Comparison of ENCODE assay signal across 2 cellular contexts in the genomic region with DNA sequence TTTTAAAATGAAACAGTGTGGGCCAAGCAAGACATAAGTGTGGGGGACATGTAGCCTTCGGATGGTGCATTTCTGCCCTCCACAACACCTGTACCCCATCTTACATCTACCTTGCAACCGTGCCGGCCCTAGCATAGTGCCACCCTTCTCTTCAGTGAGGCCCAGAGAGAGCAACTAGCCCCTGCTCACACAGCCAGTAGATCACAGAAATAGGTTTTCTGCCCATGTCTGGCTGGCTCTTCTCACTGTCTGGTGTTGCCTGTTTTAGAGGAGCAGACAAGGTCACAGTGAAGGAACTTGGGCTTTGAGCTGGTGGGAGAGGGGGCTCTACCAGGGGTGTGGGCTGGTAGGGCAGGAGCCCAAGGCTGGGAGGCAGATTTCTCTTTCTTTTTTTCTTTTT.
TF ChIP-seq lines count a peak whose summit lies in the region.

No MANE protein-coding gene starts in this region.

TF ChIP-seq in SK-N-SH, 30 proteins besides CTCF, POLR2A, EP300 and RAD21 (continued from another document):
- TF ChIP-seq, protein P1, sequence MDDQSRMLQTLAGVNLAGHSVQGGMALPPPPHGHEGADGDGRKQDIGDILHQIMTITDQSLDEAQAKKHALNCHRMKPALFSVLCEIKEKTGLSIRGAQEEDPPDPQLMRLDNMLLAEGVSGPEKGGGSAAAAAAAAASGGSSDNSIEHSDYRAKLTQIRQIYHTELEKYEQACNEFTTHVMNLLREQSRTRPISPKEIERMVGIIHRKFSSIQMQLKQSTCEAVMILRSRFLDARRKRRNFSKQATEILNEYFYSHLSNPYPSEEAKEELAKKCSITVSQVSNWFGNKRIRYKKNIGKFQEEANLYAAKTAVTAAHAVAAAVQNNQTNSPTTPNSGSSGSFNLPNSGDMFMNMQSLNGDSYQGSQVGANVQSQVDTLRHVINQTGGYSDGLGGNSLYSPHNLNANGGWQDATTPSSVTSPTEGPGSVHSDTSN (IDR thresholded peaks at IDR 0.05), result no peak
- TF ChIP-seq, protein P2, sequence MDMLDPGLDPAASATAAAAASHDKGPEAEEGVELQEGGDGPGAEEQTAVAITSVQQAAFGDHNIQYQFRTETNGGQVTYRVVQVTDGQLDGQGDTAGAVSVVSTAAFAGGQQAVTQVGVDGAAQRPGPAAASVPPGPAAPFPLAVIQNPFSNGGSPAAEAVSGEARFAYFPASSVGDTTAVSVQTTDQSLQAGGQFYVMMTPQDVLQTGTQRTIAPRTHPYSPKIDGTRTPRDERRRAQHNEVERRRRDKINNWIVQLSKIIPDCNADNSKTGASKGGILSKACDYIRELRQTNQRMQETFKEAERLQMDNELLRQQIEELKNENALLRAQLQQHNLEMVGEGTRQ (IDR thresholded peaks at IDR 0.05; ENCODE audit: borderline replicate concordance, low read depth, low read length), result no peak
- TF ChIP-seq, protein P3, sequence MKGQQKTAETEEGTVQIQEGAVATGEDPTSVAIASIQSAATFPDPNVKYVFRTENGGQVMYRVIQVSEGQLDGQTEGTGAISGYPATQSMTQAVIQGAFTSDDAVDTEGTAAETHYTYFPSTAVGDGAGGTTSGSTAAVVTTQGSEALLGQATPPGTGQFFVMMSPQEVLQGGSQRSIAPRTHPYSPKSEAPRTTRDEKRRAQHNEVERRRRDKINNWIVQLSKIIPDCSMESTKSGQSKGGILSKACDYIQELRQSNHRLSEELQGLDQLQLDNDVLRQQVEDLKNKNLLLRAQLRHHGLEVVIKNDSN (IDR thresholded peaks at IDR 0.05; ENCODE audit: borderline replicate concordance, low read depth), result no peak

TF ChIP-seq in SK-N-SH treated with all-trans-retinoic acid at 6 μM for 48 hours, 23 proteins besides CTCF, POLR2A, EP300 and RAD21 (continued from another document):
- TF ChIP-seq, protein P4, sequence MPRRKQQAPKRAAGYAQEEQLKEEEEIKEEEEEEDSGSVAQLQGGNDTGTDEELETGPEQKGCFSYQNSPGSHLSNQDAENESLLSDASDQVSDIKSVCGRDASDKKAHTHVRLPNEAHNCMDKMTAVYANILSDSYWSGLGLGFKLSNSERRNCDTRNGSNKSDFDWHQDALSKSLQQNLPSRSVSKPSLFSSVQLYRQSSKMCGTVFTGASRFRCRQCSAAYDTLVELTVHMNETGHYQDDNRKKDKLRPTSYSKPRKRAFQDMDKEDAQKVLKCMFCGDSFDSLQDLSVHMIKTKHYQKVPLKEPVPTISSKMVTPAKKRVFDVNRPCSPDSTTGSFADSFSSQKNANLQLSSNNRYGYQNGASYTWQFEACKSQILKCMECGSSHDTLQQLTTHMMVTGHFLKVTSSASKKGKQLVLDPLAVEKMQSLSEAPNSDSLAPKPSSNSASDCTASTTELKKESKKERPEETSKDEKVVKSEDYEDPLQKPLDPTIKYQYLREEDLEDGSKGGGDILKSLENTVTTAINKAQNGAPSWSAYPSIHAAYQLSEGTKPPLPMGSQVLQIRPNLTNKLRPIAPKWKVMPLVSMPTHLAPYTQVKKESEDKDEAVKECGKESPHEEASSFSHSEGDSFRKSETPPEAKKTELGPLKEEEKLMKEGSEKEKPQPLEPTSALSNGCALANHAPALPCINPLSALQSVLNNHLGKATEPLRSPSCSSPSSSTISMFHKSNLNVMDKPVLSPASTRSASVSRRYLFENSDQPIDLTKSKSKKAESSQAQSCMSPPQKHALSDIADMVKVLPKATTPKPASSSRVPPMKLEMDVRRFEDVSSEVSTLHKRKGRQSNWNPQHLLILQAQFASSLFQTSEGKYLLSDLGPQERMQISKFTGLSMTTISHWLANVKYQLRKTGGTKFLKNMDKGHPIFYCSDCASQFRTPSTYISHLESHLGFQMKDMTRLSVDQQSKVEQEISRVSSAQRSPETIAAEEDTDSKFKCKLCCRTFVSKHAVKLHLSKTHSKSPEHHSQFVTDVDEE (CRISPR knock-in tag; IDR thresholded peaks at IDR 0.05), result no peak
- no peak for TF ChIP-seq TOX (CRISPR knock-in tag; IDR thresholded peaks at IDR 0.05; ENCODE audit: borderline replicate concordance)
- TF ChIP-seq ESRRG (CRISPR knock-in tag; IDR thresholded peaks at IDR 0.05), result no peak
- TF ChIP-seq ZNF565 (CRISPR knock-in tag; conservative IDR thresholded peaks at IDR 0.05; ENCODE audit: low read depth), result no peak
- TF ChIP-seq BACH2 (CRISPR knock-in tag; IDR thresholded peaks at IDR 0.05; ENCODE audit: borderline replicate concordance), result no peak
- TF ChIP-seq ARNTL (CRISPR knock-in tag; IDR thresholded peaks at IDR 0.05; ENCODE audit: borderline replicate concordance, low read depth), result no peak
- no peak for TF ChIP-seq ZFP30 (CRISPR knock-in tag; IDR thresholded peaks at IDR 0.05)
- TF ChIP-seq, protein P5, sequence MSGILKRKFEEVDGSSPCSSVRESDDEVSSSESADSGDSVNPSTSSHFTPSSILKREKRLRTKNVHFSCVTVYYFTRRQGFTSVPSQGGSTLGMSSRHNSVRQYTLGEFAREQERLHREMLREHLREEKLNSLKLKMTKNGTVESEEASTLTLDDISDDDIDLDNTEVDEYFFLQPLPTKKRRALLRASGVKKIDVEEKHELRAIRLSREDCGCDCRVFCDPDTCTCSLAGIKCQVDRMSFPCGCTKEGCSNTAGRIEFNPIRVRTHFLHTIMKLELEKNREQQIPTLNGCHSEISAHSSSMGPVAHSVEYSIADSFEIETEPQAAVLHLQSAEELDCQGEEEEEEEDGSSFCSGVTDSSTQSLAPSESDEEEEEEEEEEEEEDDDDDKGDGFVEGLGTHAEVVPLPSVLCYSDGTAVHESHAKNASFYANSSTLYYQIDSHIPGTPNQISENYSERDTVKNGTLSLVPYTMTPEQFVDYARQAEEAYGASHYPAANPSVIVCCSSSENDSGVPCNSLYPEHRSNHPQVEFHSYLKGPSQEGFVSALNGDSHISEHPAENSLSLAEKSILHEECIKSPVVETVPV (CRISPR knock-in tag; IDR thresholded peaks at IDR 0.05), result no peak
- no peak for TF ChIP-seq ZC3H10 (CRISPR knock-in tag; IDR thresholded peaks at IDR 0.05)
- TF ChIP-seq ZNF70 (CRISPR knock-in tag; IDR thresholded peaks at IDR 0.05), result no peak
- TF ChIP-seq, protein P6, sequence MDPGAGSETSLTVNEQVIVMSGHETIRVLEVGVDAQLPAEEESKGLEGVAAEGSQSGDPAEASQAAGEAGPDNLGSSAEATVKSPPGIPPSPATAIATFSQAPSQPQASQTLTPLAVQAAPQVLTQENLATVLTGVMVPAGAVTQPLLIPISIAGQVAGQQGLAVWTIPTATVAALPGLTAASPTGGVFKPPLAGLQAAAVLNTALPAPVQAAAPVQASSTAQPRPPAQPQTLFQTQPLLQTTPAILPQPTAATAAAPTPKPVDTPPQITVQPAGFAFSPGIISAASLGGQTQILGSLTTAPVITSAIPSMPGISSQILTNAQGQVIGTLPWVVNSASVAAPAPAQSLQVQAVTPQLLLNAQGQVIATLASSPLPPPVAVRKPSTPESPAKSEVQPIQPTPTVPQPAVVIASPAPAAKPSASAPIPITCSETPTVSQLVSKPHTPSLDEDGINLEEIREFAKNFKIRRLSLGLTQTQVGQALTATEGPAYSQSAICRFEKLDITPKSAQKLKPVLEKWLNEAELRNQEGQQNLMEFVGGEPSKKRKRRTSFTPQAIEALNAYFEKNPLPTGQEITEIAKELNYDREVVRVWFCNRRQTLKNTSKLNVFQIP (CRISPR knock-in tag; IDR thresholded peaks at IDR 0.05; ENCODE audit: borderline replicate concordance, low read depth), result no peak
- TF ChIP-seq, protein P7, sequence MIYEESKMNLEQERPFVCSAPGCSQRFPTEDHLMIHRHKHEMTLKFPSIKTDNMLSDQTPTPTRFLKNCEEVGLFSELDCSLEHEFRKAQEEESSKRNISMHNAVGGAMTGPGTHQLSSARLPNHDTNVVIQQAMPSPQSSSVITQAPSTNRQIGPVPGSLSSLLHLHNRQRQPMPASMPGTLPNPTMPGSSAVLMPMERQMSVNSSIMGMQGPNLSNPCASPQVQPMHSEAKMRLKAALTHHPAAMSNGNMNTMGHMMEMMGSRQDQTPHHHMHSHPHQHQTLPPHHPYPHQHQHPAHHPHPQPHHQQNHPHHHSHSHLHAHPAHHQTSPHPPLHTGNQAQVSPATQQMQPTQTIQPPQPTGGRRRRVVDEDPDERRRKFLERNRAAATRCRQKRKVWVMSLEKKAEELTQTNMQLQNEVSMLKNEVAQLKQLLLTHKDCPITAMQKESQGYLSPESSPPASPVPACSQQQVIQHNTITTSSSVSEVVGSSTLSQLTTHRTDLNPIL (CRISPR knock-in tag; IDR thresholded peaks at IDR 0.05; ENCODE audit: low read depth), result no peak
- TF ChIP-seq ZNF8 (CRISPR knock-in tag; IDR thresholded peaks at IDR 0.05), result no peak
- no peak for TF ChIP-seq ZFP3 (CRISPR knock-in tag; IDR thresholded peaks at IDR 0.05)
